ENCODE assay signal across 4 cellular contexts in the genomic region with DNA sequence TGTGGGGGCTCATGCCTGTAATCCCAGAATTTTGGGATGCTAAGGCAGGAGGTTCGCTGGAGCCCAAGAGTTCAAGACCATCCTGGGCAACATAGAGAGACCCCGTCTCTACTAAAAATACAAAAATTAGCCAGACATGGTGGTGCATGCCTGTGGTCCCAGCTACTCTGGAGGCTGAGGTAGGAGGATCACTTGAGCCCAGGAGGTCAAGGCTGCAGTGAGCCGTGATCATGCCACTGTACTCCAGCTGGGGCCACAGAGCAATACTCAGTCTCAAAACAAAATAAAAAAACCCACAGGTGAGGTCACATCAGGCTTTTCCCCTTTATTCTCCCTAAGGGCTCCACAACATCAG. TPM values are rescaled to one million over a fixed set of nuclear protein-coding genes. Genes with fewer than 3 reads are reported as not detected.
"Had no signal": no experiment of that assay in that cellular context is flagged by ENCODE, and none has a peak within 500 bp of the region (broad histone marks: within the 10 kb centered on the region; RNA-seq: fewer than 3 reads in every experiment).

No MANE protein-coding gene starts in this region.

RNA-seq across cellular contexts. Expression of a gene that starts 15.0 kb away (rescaled TPM):
- total RNA-seq: activated CD4-positive, alpha-beta memory T cell treated with anti-CD3 and anti-CD28 coated beads, Interleukin-2, amount 10 ng/mL, durations not matched to agents 7 days and 5 days; activated CD4-positive, alpha-beta T cell treated with anti-CD3 and anti-CD28 coated beads, Interleukin-2, amount 10 ng/mL, durations not matched to agents 7 days and 5 days; activated naive CD8-positive, alpha-beta T cell treated with anti-CD3 and anti-CD28 coated beads, Interleukin-2, amount 10 ng/mL, durations not matched to agents 7 days and 5 days; T-helper 2 cell treated with Interferon-gamma antibody and Interleukin-4, amounts not matched to agents 100 ng/mL and 5 ng/mL, for 36 hours had no signal
